ENCODE assay signal across 8 cellular contexts in genomic region chr12:116508145-116509121, GRCh38. TPM values are rescaled to one million over a fixed set of nuclear protein-coding genes. Genes with fewer than 3 reads are reported as not detected.
DNase-seq lines count a peak whose midpoint lies in the region; ATAC-seq and TF ChIP-seq lines count a peak whose summit lies in the region.

No MANE protein-coding gene starts in this region.

- H3K4me1 ChIP-seq in cardiac muscle cell (ENCODE audit: low read depth) (peaks cover 5% of the 10 kb centered on the region), prostate gland (replicated peaks) (no peaks in the 10 kb centered on the region)

- DNase-seq in activated CD4-positive, alpha-beta T cell treated with anti-CD3 and anti-CD28 coated beads for 48 hours: peak; percentile 37
- no peak for DNase-seq in activated CD4-positive, alpha-beta T cell treated with anti-CD3 and anti-CD28 coated beads for 4 hours
- DNase-seq in activated CD4-positive, alpha-beta T cell treated with anti-CD3 and anti-CD28 coated beads, Interleukin-2, amount 50 U/mL, for 48 hours: peak; percentile 20 to 27
- DNase-seq in cardiac muscle cell (ENCODE audit: low read depth in 1 of 2, low spot score in 1 of 2) (peak; percentile 54 to 62), prostate gland (ENCODE audit: low spot score) (no peak), H4 (ENCODE audit: low spot score) (no peak)

- H3K9me3 ChIP-seq in cardiac muscle cell (ENCODE audit: low read depth) (no peaks in the 10 kb centered on the region), prostate gland (no peaks in the 10 kb centered on the region)

- intact Hi-C loops in prostate gland (cut with DNase I): no loop called here

- H3K4me3 ChIP-seq in cardiac muscle cell (peak overlapping the region; percentile 29), prostate gland (peak overlapping the region; percentile 15 to 27)

- peaks cover 3% of the 10 kb centered on the region for H3K27me3 ChIP-seq in cardiac muscle cell
- no peaks in the 10 kb centered on the region for H3K27me3 ChIP-seq in prostate gland (replicated peaks; ENCODE audit: insufficient read depth)

- 6% methylated on average over 59 of the region's 60 CpGs for WGBS in prostate gland

- no peak overlapping the region for H3K27ac ChIP-seq in cardiac muscle cell
- no peak overlapping the region for H3K27ac ChIP-seq in prostate gland

- ATAC-seq in HG03442 (IDR thresholded peaks at IDR 0.05; ENCODE audit: unreplicated experiment) (no peak), HG03095 (IDR thresholded peaks at IDR 0.05; ENCODE audit: unreplicated experiment) (no peak)

- no peaks in the 10 kb centered on the region for H3K36me3 ChIP-seq in cardiac muscle cell
- H3K36me3 ChIP-seq in prostate gland: no peaks in the 10 kb centered on the region

- TF ChIP-seq CTCF in cardiac muscle cell (IDR thresholded peaks at IDR 0.05; ENCODE audit: low read depth, low read length): no peak
- no peak for TF ChIP-seq CTCF in prostate gland (IDR thresholded peaks at IDR 0.05)

- no peak for TF ChIP-seq POLR2A in prostate gland (IDR thresholded peaks at IDR 0.05)

RNA-seq across cellular contexts. Expression of gene MAP1LC3B2, which starts 50.7 kb away (rescaled TPM):
- total RNA-seq in cardiac muscle cell: 2.3 and 2.4 TPM in 2 replicates
- polyA plus RNA-seq in cardiac muscle cell: 7.2 and 14.9 TPM in 2 replicates
- total RNA-seq in prostate gland: 1 to 10 TPM in 1 of 2 donors, not detected in 1; 1.6 TPM
- 0.41 and 1.6 TPM in 2 replicates for total RNA-seq in H4 (2014; rRNA removed; shearing (Covaris generic))

Comparison
In these comparisons a context has a peak if more than half of its experiments do, and no peak if none do; other contexts are left out.
1. DNase-seq: peak in activated CD4-positive, alpha-beta T cell treated with anti-CD3 and anti-CD28 coated beads for 48 hours (single experiment), activated CD4-positive, alpha-beta T cell treated with anti-CD3 and anti-CD28 coated beads, Interleukin-2, amount 50 U/mL, for 48 hours (2 of 2) and cardiac muscle cell (2 of 2); none in activated CD4-positive, alpha-beta T cell treated with anti-CD3 and anti-CD28 coated beads for 4 hours (0 of 2), prostate gland (single experiment) and H4 (single experiment).